In the genomic region with DNA sequence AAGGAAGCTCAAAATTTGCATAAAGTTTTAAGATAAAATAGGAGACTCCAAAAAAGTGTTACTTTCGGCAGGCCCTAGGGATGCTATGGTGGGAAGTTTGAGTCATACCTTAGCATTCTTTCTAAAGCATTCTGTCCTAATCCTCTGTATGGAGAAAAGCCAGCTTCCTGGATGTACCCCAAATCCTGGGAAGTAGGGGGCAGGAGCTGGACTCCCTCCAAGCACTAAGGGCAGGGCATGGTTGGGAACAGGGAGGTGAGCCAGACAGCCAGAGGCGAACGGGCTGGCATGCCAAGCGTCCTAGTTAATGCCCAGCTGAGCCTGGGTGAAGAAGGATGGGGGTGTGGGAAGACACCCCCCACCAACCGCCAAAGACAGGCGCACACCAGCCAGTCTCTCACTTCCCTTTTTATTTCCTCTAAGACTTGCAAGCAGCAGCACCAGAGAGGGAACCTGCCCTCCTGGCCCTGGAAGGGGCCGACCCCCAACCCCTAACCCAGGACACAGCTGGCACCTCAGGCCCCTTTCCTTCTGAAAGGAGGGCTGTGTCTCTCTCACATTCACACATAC, we compare ENCODE assay signal across 14 cellular contexts. TPM values are rescaled to one million over a fixed set of nuclear protein-coding genes. Genes with fewer than 3 reads are reported as not detected.
DNase-seq lines count a peak whose midpoint lies in the region; ATAC-seq and TF ChIP-seq lines count a peak whose summit lies in the region.
"Had no signal": no experiment of that assay in that cellular context is flagged by ENCODE, and none has a peak within 500 bp of the region (broad histone marks: within the 10 kb centered on the region; RNA-seq: fewer than 3 reads in every experiment).

No MANE protein-coding gene starts in this region.

- H3K27me3 Mint-ChIP-seq in activated CD4-positive, alpha-beta memory T cell treated with anti-CD3 and anti-CD28 coated beads, Interleukin-2, amount 10 ng/mL, durations not matched to agents 7 days and 5 days, result peaks cover 29% of the 10 kb centered on the region

- peaks cover 22% of the 10 kb centered on the region for H3K27me3 ChIP-seq in trophoblast cell (ENCODE audit: insufficient read depth, low read length)

- no CpG with 5 or more reads among the region's 7 CpGs for WGBS in trophoblast cell (ENCODE audit: extremely low coverage, insufficient coverage, insufficient read length)

- H2BK5ac ChIP-seq in trophoblast cell (ENCODE audit: low read depth, low read length, poor library complexity), result no peak overlapping the region

- H3K9me3 Mint-ChIP-seq in activated CD4-positive, alpha-beta memory T cell treated with anti-CD3 and anti-CD28 coated beads, Interleukin-2, amount 10 ng/mL, durations not matched to agents 7 days and 5 days, result no peaks in the 10 kb centered on the region
- H3K9me3 Mint-ChIP-seq: stimulated activated naive CD8-positive, alpha-beta T cell treated with anti-CD3 and anti-CD28 coated beads, Interleukin-15, Interleukin-2, amounts not matched to agents 100 ng/mL and 50 ng/mL, for 24 hours had no signal

- H3K27ac Mint-ChIP-seq in activated CD4-positive, alpha-beta memory T cell treated with anti-CD3 and anti-CD28 coated beads, Interleukin-2, amount 10 ng/mL, durations not matched to agents 7 days and 5 days, result no peak overlapping the region
- H3K27ac Mint-ChIP-seq: activated CD8-positive, alpha-beta memory T cell treated with anti-CD3 and anti-CD28 coated beads, Interleukin-2, amount 10 ng/mL, durations not matched to agents 7 days and 5 days; stimulated activated naive CD8-positive, alpha-beta T cell treated with anti-CD3 and anti-CD28 coated beads, Interleukin-15, Interleukin-2, amounts not matched to agents 100 ng/mL and 50 ng/mL, for 24 hours had no signal

- H3K79me1 ChIP-seq in trophoblast cell (ENCODE audit: low read length), result no peaks in the 10 kb centered on the region

- H4K12ac ChIP-seq in trophoblast cell (ENCODE audit: low read depth, low read length), result no peak overlapping the region

- H3K4me1 ChIP-seq in trophoblast cell (ENCODE audit: control insufficient read depth in 1 of 2, insufficient read depth in 2 of 2, low read length in 2 of 2), result peaks cover 0 to 7% of the 10 kb centered on the region in 2 experiments

- H3K18ac ChIP-seq in trophoblast cell (ENCODE audit: low read length), result no peak overlapping the region

- no peak overlapping the region for H3K4me2 ChIP-seq in trophoblast cell (ENCODE audit: low read length)

- peaks cover 2% of the 10 kb centered on the region for H3K4me1 Mint-ChIP-seq in activated CD4-positive, alpha-beta memory T cell treated with anti-CD3 and anti-CD28 coated beads, Interleukin-2, amount 10 ng/mL, durations not matched to agents 7 days and 5 days

- peak; percentile 72 for ATAC-seq in GM21423 (IDR thresholded peaks at IDR 0.05; ENCODE audit: unreplicated experiment)
- peak; percentile 64 for ATAC-seq in HG03342 (IDR thresholded peaks at IDR 0.05; ENCODE audit: unreplicated experiment)
- ATAC-seq: activated CD8-positive, alpha-beta memory T cell treated with anti-CD3 and anti-CD28 coated beads, Interleukin-2, amount 10 ng/mL, durations not matched to agents 7 days and 5 days had no signal

- no peak overlapping the region for H3K4ac ChIP-seq in trophoblast cell (ENCODE audit: low read depth, low read length)

- H3K36me3 ChIP-seq in trophoblast cell (ENCODE audit: control insufficient read depth in 1 of 2, insufficient read depth in 2 of 2, low read length in 2 of 2), result no peaks in the 10 kb centered on the region

- no peak overlapping the region for H2AFZ ChIP-seq in trophoblast cell (ENCODE audit: insufficient read depth, low read length, poor library complexity)

- no peak overlapping the region for H2BK12ac ChIP-seq in trophoblast cell (ENCODE audit: low read length)

- H3K36me3 Mint-ChIP-seq in activated CD4-positive, alpha-beta memory T cell treated with anti-CD3 and anti-CD28 coated beads, Interleukin-2, amount 10 ng/mL, durations not matched to agents 7 days and 5 days (ENCODE audit: low read depth), result peaks cover 12% of the 10 kb centered on the region

- H3K9ac ChIP-seq in trophoblast cell (ENCODE audit: low read length), result no peak overlapping the region

- CTCF ChIA-PET in activated CD4-positive, alpha-beta memory T cell treated with anti-CD3 and anti-CD28 coated beads, Interleukin-2, amount 10 ng/mL, durations not matched to agents 7 days and 5 days (lab: Charles Lee), result interaction anchor here (0.7 to 5.7 kb wide), 15 partner anchors 9 to 156 kb away, joined by 3 to 33 read pairs (median 5); a partner anchor contains a TSS

- no peak for TF ChIP-seq CTCF in GM10266 (IDR thresholded peaks at IDR 0.05; ENCODE audit: control insufficient read depth, insufficient read depth, low read depth, missing control alignments)

- DNase-seq in GM10266 (ENCODE audit: extremely low spot score), result peak; percentile 67
- DNase-seq in SIG-M5 treated with dmso at 0.1 percent for 504 hours (lab: John Stamatoyannopoulos, UW; ENCODE audit: unreplicated experiment), result peak; percentile 85
- DNase-seq in trophoblast cell, result no peak
- DNase-seq in NCI-H2196 treated with DMSO at 0.1 percent for 48 hours (lab: John Stamatoyannopoulos, UW; ENCODE audit: unreplicated experiment), result no peak
- no peak for DNase-seq in DMS 273 treated with DMSO at 0.1 percent for 48 hours (lab: John Stamatoyannopoulos, UW)
- no peak for DNase-seq in activated CD4-positive, alpha-beta memory T cell treated with anti-CD3 and anti-CD28 coated beads, Interleukin-2, amount 10 ng/mL, durations not matched to agents 7 days and 5 days
- DNase-seq: activated CD8-positive, alpha-beta memory T cell treated with anti-CD3 and anti-CD28 coated beads, Interleukin-2, amount 10 ng/mL, durations not matched to agents 7 days and 5 days; mesendoderm had no signal

- no peak overlapping the region for H4K8ac ChIP-seq in trophoblast cell (ENCODE audit: low read depth, low read length)

- POLR2A ChIA-PET in activated CD4-positive, alpha-beta memory T cell treated with anti-CD3 and anti-CD28 coated beads, Interleukin-2, amount 10 ng/mL, durations not matched to agents 7 days and 5 days (lab: Charles Lee), result interaction anchor here (1.1 kb wide), 1 partner anchor 32 kb away, joined by 3 read pairs; a partner anchor contains a TSS

- no peak overlapping the region for H3K4me3 Mint-ChIP-seq in activated CD4-positive, alpha-beta memory T cell treated with anti-CD3 and anti-CD28 coated beads, Interleukin-2, amount 10 ng/mL, durations not matched to agents 7 days and 5 days
- H3K4me3 Mint-ChIP-seq: activated CD8-positive, alpha-beta memory T cell treated with anti-CD3 and anti-CD28 coated beads, Interleukin-2, amount 10 ng/mL, durations not matched to agents 7 days and 5 days; stimulated activated naive CD8-positive, alpha-beta T cell treated with anti-CD3 and anti-CD28 coated beads, Interleukin-15, Interleukin-2, amounts not matched to agents 100 ng/mL and 50 ng/mL, for 24 hours had no signal

- no peak overlapping the region for H4K91ac ChIP-seq in trophoblast cell (ENCODE audit: low read depth, low read length)

- no peaks in the 10 kb centered on the region for H3K9me3 ChIP-seq in trophoblast cell (ENCODE audit: insufficient read depth, low read depth, low read length)

- H3K4me3 ChIP-seq in trophoblast cell (ENCODE audit: low read depth, low read length), result no peak overlapping the region
- H3K4me3 ChIP-seq: skin epidermis had no signal

- H3K14ac ChIP-seq in trophoblast cell (ENCODE audit: low read length), result no peak overlapping the region

- H2BK120ac ChIP-seq in trophoblast cell (ENCODE audit: insufficient read depth, low read length, poor library complexity), result no peak overlapping the region

- H3K79me2 ChIP-seq in trophoblast cell (ENCODE audit: control insufficient read depth, insufficient read depth, low read length, poor library complexity), result no peaks in the 10 kb centered on the region

- H3K27ac ChIP-seq in trophoblast cell (ENCODE audit: low read depth, low read length), result no peak overlapping the region
- H3K27ac ChIP-seq: skin epidermis had no signal

- H2AK5ac ChIP-seq in trophoblast cell (ENCODE audit: low read length), result no peak overlapping the region

- H3K23ac ChIP-seq in trophoblast cell (ENCODE audit: low read length), result no peak overlapping the region

RNA-seq across cellular contexts. Expression of a gene that starts 23.9 kb away (rescaled TPM):
- 0.12 and 0.16 TPM in 2 replicates for polyA plus RNA-seq in trophoblast cell (2013)
- total RNA-seq in activated CD4-positive, alpha-beta memory T cell treated with anti-CD3 and anti-CD28 coated beads, Interleukin-2, amount 10 ng/mL, durations not matched to agents 7 days and 5 days, result under 1 TPM; 0.35 to 0.50 TPM
- total RNA-seq: activated CD8-positive, alpha-beta memory T cell treated with anti-CD3 and anti-CD28 coated beads, Interleukin-2, amount 10 ng/mL, durations not matched to agents 7 days and 5 days; bronchial epithelial cell had no signal

RNA-seq across cellular contexts. Expression of a gene that starts 31.3 kb away (rescaled TPM):
- 0.29 and 0.37 TPM in 2 replicates for polyA plus RNA-seq in trophoblast cell (2013)
- 10 to 100 TPM; 29.9 to 31.7 TPM for total RNA-seq in activated CD4-positive, alpha-beta memory T cell treated with anti-CD3 and anti-CD28 coated beads, Interleukin-2, amount 10 ng/mL, durations not matched to agents 7 days and 5 days

RNA-seq across cellular contexts. Expression of a gene that starts 46.3 kb away (rescaled TPM):
- 61.0 and 61.7 TPM in 2 replicates for polyA plus RNA-seq in trophoblast cell (2013)
- total RNA-seq in activated CD4-positive, alpha-beta memory T cell treated with anti-CD3 and anti-CD28 coated beads, Interleukin-2, amount 10 ng/mL, durations not matched to agents 7 days and 5 days, result 10 to 100 TPM; 82.4 to 86.1 TPM

RNA-seq across cellular contexts. Expression of a gene that starts 53.2 kb away (rescaled TPM):
- 0.04 TPM in 1 of 2 replicates, not detected in the other for polyA plus RNA-seq in trophoblast cell (2013)
- total RNA-seq in activated CD4-positive, alpha-beta memory T cell treated with anti-CD3 and anti-CD28 coated beads, Interleukin-2, amount 10 ng/mL, durations not matched to agents 7 days and 5 days, result not detected
- total RNA-seq: activated CD8-positive, alpha-beta memory T cell treated with anti-CD3 and anti-CD28 coated beads, Interleukin-2, amount 10 ng/mL, durations not matched to agents 7 days and 5 days; bronchial epithelial cell had no signal
- polyA plus RNA-seq: BJ had no signal

RNA-seq across cellular contexts. Expression of a gene that starts 57.3 kb away (rescaled TPM):
- 3.7 and 4.0 TPM in 2 replicates for polyA plus RNA-seq in trophoblast cell (2013)
- total RNA-seq in activated CD4-positive, alpha-beta memory T cell treated with anti-CD3 and anti-CD28 coated beads, Interleukin-2, amount 10 ng/mL, durations not matched to agents 7 days and 5 days, result 100 to 1,000 TPM in 1 of 2 experiments, 10 to 100 TPM in 1; 94.5 to 101 TPM

Comparison
In these comparisons a context has a peak if more than half of its experiments do, and no peak if none do; other contexts are left out.
1. DNase-seq: peak in GM10266 (single experiment) and SIG-M5 treated with dmso at 0.1 percent for 504 hours (single experiment); none in trophoblast cell (0 of 2), NCI-H2196 treated with DMSO at 0.1 percent for 48 hours (single experiment), DMS 273 treated with DMSO at 0.1 percent for 48 hours (single experiment) and activated CD4-positive, alpha-beta memory T cell treated with anti-CD3 and anti-CD28 coated beads, Interleukin-2, amount 10 ng/mL, durations not matched to agents 7 days and 5 days (single experiment).